ENCODE assay signal across 16 cellular contexts in the genomic region with DNA sequence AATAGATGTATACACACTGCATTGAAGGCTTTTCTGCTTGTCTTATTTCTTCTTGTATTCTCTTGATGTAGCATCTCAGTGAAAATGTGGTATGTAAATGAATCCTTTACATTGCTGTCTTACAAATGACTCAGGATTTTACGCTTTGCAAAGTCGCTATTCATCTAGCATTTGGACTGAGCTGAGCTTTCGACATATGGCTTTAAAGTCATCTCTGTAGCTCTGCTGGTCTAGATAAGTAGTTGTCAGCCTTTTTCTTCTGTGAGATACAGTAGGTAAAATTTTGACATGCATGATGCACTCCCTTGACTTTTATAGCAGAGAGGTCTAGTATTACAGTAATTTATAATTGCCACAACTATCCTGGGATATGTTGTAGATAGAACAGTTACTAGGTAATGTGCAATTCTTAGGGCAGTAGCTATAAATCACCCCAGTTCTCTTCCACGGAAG.
"Had no signal": no experiment of that assay in that cellular context is flagged by ENCODE, and none has a peak within 500 bp of the region (broad histone marks: within the 10 kb centered on the region; RNA-seq: fewer than 3 reads in every experiment).

No MANE protein-coding gene starts in this region.

- H3K27ac Mint-ChIP-seq: activated CD4-positive, alpha-beta memory T cell treated with anti-CD3 and anti-CD28 coated beads for 36 hours; activated naive CD8-positive, alpha-beta T cell treated with anti-CD3 and anti-CD28 coated beads, Interleukin-2, amount 10 ng/mL, durations not matched to agents 7 days and 5 days had no signal

- H3K36me3 ChIP-seq: esophagus squamous epithelium, sigmoid colon, stomach, thoracic aorta had no signal

- H3K9me3 ChIP-seq: thoracic aorta had no signal

- H3K4me3 Mint-ChIP-seq: activated CD4-positive, alpha-beta memory T cell treated with anti-CD3 and anti-CD28 coated beads for 36 hours; activated naive CD8-positive, alpha-beta T cell treated with anti-CD3 and anti-CD28 coated beads, Interleukin-2, amount 10 ng/mL, durations not matched to agents 7 days and 5 days; neural crest cell had no signal

- H3K4me3 ChIP-seq: dorsolateral prefrontal cortex, esophagus squamous epithelium, sigmoid colon, stomach, thoracic aorta had no signal

- ATAC-seq: activated CD4-positive, CD25-positive, alpha-beta regulatory T cell treated with anti-CD3 and anti-CD28 coated beads, Interleukin-2, amount 50 U/mL, for 24 hours; foreskin keratinocyte; left ventricle myocardium superior had no signal

- FAIRE-seq: keratinocyte had no signal

- H3K27me3 Mint-ChIP-seq: activated CD4-positive, alpha-beta memory T cell treated with anti-CD3 and anti-CD28 coated beads for 36 hours; activated naive CD8-positive, alpha-beta T cell treated with anti-CD3 and anti-CD28 coated beads, Interleukin-2, amount 10 ng/mL, durations not matched to agents 7 days and 5 days had no signal

- H3K27ac ChIP-seq: dorsolateral prefrontal cortex, esophagus squamous epithelium, foreskin keratinocyte, stomach, thoracic aorta had no signal

- H3K27me3 ChIP-seq: dorsolateral prefrontal cortex, esophagus squamous epithelium, foreskin keratinocyte, sigmoid colon, stomach had no signal

- DNase-seq: activated CD4-positive, alpha-beta memory T cell treated with anti-CD3 and anti-CD28 coated beads for 36 hours; activated gamma-delta T cell treated with Interleukin-2 at 50 U/mL for 16 hours; activated naive CD8-positive, alpha-beta T cell treated with anti-CD3 and anti-CD28 coated beads, Interleukin-2, amount 10 ng/mL, durations not matched to agents 7 days and 5 days; activated T-cell treated with anti-CD3 and anti-CD28 coated beads, Interleukin-2, amount 50 U/mL, for 48 hours; anterior cingulate cortex; dorsolateral prefrontal cortex; esophagus squamous epithelium; foreskin keratinocyte; left ventricle myocardium superior; sigmoid colon; stimulated activated CD4-positive, alpha-beta T cell treated with anti-CD3 and anti-CD28 coated beads, Interleukin-2, amount 100 ng/mL, for 48 hours; stomach had no signal
